Comparison of ENCODE assay signal across 1 cellular context in the genomic region with DNA sequence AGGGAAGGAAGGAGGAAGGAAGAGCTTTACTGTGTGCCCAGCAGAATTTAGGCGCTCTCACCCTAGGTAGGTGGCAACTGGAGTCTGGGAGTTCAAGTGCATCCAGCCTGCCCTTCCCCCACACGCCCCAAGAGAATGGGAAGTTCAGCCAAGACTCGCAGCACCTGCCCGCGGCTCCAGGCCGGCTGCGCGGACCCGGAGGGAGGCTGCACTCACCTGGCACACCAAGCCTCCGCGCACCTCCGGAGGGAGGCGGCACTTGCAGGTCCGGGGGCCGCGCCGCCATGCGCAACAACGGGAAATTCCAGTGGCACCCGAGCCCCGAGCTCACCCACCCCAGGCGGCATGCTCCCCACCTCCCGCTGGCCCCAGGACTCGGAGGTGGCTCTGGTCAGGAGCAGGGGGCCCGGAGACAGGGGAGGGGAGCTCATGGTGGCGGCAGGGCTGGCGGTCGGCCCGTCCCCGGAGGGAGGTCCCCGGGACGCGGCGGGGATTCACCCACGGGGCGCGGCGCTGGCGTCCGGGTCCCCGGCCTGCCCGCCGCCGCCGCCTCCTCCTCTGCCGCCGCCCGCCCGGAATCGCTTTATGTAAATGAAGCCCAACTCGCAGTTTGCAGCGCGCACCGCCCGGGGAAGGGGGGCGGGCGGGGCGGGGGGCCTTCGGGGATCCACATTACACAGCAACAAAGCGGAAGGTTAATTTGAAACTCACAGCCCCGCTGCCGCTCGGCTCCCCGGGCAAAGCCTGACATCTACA.
TF ChIP-seq lines count a peak whose summit lies in the region.

A gene with protein sequence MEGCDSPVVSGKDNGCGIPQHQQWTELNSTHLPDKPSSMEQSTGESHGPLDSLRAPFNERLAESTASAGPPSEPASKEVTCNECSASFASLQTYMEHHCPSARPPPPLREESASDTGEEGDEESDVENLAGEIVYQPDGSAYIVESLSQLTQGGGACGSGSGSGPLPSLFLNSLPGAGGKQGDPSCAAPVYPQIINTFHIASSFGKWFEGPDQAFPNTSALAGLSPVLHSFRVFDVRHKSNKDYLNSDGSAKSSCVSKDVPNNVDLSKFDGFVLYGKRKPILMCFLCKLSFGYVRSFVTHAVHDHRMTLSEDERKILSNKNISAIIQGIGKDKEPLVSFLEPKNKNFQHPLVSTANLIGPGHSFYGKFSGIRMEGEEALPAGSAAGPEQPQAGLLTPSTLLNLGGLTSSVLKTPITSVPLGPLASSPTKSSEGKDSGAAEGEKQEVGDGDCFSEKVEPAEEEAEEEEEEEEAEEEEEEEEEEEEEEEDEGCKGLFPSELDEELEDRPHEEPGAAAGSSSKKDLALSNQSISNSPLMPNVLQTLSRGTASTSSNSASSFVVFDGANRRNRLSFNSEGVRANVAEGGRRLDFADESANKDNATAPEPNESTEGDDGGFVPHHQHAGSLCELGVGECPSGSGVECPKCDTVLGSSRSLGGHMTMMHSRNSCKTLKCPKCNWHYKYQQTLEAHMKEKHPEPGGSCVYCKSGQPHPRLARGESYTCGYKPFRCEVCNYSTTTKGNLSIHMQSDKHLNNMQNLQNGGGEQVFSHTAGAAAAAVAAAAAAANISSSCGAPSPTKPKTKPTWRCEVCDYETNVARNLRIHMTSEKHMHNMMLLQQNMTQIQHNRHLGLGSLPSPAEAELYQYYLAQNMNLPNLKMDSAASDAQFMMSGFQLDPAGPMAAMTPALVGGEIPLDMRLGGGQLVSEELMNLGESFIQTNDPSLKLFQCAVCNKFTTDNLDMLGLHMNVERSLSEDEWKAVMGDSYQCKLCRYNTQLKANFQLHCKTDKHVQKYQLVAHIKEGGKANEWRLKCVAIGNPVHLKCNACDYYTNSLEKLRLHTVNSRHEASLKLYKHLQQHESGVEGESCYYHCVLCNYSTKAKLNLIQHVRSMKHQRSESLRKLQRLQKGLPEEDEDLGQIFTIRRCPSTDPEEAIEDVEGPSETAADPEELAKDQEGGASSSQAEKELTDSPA (N-terminal part only) (minus strand): TSS at position 593 of the 756 bp plus-strand sequence. CDS start 87,983 bp downstream, outside the sequence.

TF ChIP-seq in HepG2, 621 proteins besides CTCF, POLR2A, EP300 and RAD21 (continued from another document and continues in another):
- TF ChIP-seq, protein P1, sequence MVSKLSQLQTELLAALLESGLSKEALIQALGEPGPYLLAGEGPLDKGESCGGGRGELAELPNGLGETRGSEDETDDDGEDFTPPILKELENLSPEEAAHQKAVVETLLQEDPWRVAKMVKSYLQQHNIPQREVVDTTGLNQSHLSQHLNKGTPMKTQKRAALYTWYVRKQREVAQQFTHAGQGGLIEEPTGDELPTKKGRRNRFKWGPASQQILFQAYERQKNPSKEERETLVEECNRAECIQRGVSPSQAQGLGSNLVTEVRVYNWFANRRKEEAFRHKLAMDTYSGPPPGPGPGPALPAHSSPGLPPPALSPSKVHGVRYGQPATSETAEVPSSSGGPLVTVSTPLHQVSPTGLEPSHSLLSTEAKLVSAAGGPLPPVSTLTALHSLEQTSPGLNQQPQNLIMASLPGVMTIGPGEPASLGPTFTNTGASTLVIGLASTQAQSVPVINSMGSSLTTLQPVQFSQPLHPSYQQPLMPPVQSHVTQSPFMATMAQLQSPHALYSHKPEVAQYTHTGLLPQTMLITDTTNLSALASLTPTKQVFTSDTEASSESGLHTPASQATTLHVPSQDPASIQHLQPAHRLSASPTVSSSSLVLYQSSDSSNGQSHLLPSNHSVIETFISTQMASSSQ (IDR thresholded peaks at IDR 0.05; ENCODE audit: low read depth) = no peak
- TF ChIP-seq, protein P1 (CRISPR knock-in tag; IDR thresholded peaks at IDR 0.05; ENCODE audit: borderline replicate concordance) = peak; percentile 59; the same call in 1 of the 2 replicates
- no peak for TF ChIP-seq SOX5 (CRISPR knock-in tag; IDR thresholded peaks at IDR 0.05; ENCODE audit: borderline replicate concordance)
- TF ChIP-seq ZNF138 (CRISPR knock-in tag; IDR thresholded peaks at IDR 0.05; ENCODE audit: low read depth) = no peak
- TF ChIP-seq ZNF382 (CRISPR knock-in tag; IDR thresholded peaks at IDR 0.05; ENCODE audit: borderline replicate concordance) = no peak
- no peak for TF ChIP-seq SIN3B (IDR thresholded peaks at IDR 0.05; ENCODE audit: low read length)
- TF ChIP-seq MEIS1 (CRISPR knock-in tag; IDR thresholded peaks at IDR 0.05; ENCODE audit: borderline replicate concordance) = no peak; the same call in 1 of the 2 replicates
- TF ChIP-seq ZFAT (CRISPR knock-in tag; conservative IDR thresholded peaks at IDR 0.05) = no peak
- no peak for TF ChIP-seq ZNF672 (CRISPR knock-in tag; IDR thresholded peaks at IDR 0.05)
- no peak for TF ChIP-seq ZNF766 (CRISPR knock-in tag; IDR thresholded peaks at IDR 0.05; ENCODE audit: borderline replicate concordance)
- TF ChIP-seq EED (CRISPR knock-in tag; IDR thresholded peaks at IDR 0.05) = no peak
- TF ChIP-seq, protein P2, sequence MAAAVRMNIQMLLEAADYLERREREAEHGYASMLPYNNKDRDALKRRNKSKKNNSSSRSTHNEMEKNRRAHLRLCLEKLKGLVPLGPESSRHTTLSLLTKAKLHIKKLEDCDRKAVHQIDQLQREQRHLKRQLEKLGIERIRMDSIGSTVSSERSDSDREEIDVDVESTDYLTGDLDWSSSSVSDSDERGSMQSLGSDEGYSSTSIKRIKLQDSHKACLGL (CRISPR knock-in tag; IDR thresholded peaks at IDR 0.05) = no peak; the same call in 1 of the 2 replicates
- TF ChIP-seq TBL1XR1 (IDR thresholded peaks at IDR 0.05; ENCODE audit: borderline replicate concordance, low read length, partially characterized antibody) = no peak
- TF ChIP-seq NR2F2 (IDR thresholded peaks at IDR 0.05; ENCODE audit: borderline replicate concordance, low read depth) = no peak
- peak; percentile 49; the same call in 1 of the 2 replicates for TF ChIP-seq ISL2 (CRISPR knock-in tag; IDR thresholded peaks at IDR 0.05)
- TF ChIP-seq RAD51 (IDR thresholded peaks at IDR 0.05; ENCODE audit: borderline replicate concordance) = no peak
- TF ChIP-seq SMAD1 (CRISPR knock-in tag; IDR thresholded peaks at IDR 0.05; ENCODE audit: borderline replicate concordance, low read depth) = peak; percentile 74; the same call in 1 of the 2 replicates
- TF ChIP-seq ZFP36 (IDR thresholded peaks at IDR 0.05; ENCODE audit: borderline replicate concordance, low read depth, low read length, partially characterized antibody) = no peak
- no peak for TF ChIP-seq MTF1 (CRISPR knock-in tag; IDR thresholded peaks at IDR 0.05)
- TF ChIP-seq NFE2L1 (CRISPR knock-in tag; IDR thresholded peaks at IDR 0.05; ENCODE audit: borderline replicate concordance) = peak; percentile 62; the same call in 1 of the 2 replicates
- TF ChIP-seq, protein P3, sequence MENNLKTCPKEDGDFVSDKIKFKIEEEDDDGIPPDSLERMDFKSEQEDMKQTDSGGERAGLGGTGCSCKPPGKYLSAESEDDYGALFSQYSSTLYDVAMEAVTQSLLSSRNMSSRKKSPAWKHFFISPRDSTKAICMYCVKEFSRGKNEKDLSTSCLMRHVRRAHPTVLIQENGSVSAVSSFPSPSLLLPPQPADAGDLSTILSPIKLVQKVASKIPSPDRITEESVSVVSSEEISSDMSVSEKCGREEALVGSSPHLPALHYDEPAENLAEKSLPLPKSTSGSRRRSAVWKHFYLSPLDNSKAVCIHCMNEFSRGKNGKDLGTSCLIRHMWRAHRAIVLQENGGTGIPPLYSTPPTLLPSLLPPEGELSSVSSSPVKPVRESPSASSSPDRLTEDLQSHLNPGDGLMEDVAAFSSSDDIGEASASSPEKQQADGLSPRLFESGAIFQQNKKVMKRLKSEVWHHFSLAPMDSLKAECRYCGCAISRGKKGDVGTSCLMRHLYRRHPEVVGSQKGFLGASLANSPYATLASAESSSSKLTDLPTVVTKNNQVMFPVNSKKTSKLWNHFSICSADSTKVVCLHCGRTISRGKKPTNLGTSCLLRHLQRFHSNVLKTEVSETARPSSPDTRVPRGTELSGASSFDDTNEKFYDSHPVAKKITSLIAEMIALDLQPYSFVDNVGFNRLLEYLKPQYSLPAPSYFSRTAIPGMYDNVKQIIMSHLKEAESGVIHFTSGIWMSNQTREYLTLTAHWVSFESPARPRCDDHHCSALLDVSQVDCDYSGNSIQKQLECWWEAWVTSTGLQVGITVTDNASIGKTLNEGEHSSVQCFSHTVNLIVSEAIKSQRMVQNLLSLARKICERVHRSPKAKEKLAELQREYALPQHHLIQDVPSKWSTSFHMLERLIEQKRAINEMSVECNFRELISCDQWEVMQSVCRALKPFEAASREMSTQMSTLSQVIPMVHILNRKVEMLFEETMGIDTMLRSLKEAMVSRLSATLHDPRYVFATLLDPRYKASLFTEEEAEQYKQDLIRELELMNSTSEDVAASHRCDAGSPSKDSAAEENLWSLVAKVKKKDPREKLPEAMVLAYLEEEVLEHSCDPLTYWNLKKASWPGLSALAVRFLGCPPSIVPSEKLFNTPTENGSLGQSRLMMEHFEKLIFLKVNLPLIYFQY (CRISPR knock-in tag; IDR thresholded peaks at IDR 0.05; ENCODE audit: borderline replicate concordance) = peak; percentile 43; the same call in 1 of the 2 replicates
- peak; percentile 61 for TF ChIP-seq HDAC2 (CRISPR knock-in tag; IDR thresholded peaks at IDR 0.05)
- TF ChIP-seq ZFP62 (CRISPR knock-in tag; IDR thresholded peaks at IDR 0.05) = no peak
- no peak for TF ChIP-seq FOXJ3 (CRISPR knock-in tag; IDR thresholded peaks at IDR 0.05; ENCODE audit: borderline replicate concordance)
- TF ChIP-seq ZNF225 (CRISPR knock-in tag; IDR thresholded peaks at IDR 0.05) = peak; percentile 82; the same call in 1 of the 2 replicates
- TF ChIP-seq, protein P4, sequence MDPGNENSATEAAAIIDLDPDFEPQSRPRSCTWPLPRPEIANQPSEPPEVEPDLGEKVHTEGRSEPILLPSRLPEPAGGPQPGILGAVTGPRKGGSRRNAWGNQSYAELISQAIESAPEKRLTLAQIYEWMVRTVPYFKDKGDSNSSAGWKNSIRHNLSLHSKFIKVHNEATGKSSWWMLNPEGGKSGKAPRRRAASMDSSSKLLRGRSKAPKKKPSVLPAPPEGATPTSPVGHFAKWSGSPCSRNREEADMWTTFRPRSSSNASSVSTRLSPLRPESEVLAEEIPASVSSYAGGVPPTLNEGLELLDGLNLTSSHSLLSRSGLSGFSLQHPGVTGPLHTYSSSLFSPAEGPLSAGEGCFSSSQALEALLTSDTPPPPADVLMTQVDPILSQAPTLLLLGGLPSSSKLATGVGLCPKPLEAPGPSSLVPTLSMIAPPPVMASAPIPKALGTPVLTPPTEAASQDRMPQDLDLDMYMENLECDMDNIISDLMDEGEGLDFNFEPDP (CRISPR knock-in tag; conservative IDR thresholded peaks at IDR 0.05) = no peak
- peak; percentile 72; the same call in 1 of the 2 replicates for TF ChIP-seq ZNF777 (CRISPR knock-in tag; IDR thresholded peaks at IDR 0.05)
- no peak for TF ChIP-seq MZF1 (CRISPR knock-in tag; IDR thresholded peaks at IDR 0.05; ENCODE audit: borderline replicate concordance)
- TF ChIP-seq, protein P5, sequence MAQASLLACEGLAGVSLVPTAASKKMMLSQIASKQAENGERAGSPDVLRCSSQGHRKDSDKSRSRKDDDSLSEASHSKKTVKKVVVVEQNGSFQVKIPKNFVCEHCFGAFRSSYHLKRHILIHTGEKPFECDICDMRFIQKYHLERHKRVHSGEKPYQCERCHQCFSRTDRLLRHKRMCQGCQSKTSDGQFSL (CRISPR knock-in tag; IDR thresholded peaks at IDR 0.05) = 0 out of 2 replicates have a peak, but pooled peaks have one; percentile 33
